In genomic region chr5:1125030-1125357, GRCh38 we compare ENCODE assay signal across 14 cellular contexts. TPM values are rescaled to one million over a fixed set of nuclear protein-coding genes. Genes with fewer than 3 reads are reported as not detected.
A peak's percentile ranks its signal among the peaks of the same experiment; 100 is the strongest.
DNase-seq lines count a peak whose midpoint lies in the region; ATAC-seq and TF ChIP-seq lines count a peak whose summit lies in the region.
"Had no signal": no experiment of that assay in that cellular context is flagged by ENCODE, and none has a peak within 500 bp of the region (broad histone marks: within the 10 kb centered on the region; RNA-seq: fewer than 3 reads in every experiment).

No MANE protein-coding gene starts in this region.

- peak; percentile 73 to 79 for ATAC-seq in left cardiac atrium
- ATAC-seq in HG03108 (IDR thresholded peaks at IDR 0.05; ENCODE audit: unreplicated experiment) = no peak
- ATAC-seq in HG02678 (IDR thresholded peaks at IDR 0.05; ENCODE audit: unreplicated experiment) = no peak
- ATAC-seq: T-helper 17 cell had no signal

- DNase-seq in GM04504 (ENCODE audit: low read depth) (peak; percentile 6), adrenal gland (peak in 4 of 7 donors; percentile 41 to 84 (median 50)), left cardiac atrium (peak; percentile 66), sigmoid colon (peak; percentile 93)
- no peak for DNase-seq in activated CD8-positive, alpha-beta memory T cell treated with anti-CD3 and anti-CD28 coated beads, Interleukin-2, amount 50 U/mL, for 48 hours
- no peak for DNase-seq in stimulated activated CD4-positive, alpha-beta T cell treated with anti-CD3 and anti-CD28 coated beads, Interleukin-4, amount 100 ng/mL, for 1 hour
- DNase-seq: activated CD4-positive, alpha-beta T cell treated with anti-CD3 and anti-CD28 coated beads, Interleukin-2, amount 50 U/mL, for 4 hours; CD8-positive, alpha-beta memory T cell; midbrain; NCI-H1092 treated with DMSO at 0.1 percent for 48 hours; small intestine; T-helper 17 cell had no signal

- H3K4me3 ChIP-seq in adrenal gland (no peak overlapping the region), sigmoid colon (no peak overlapping the region)

- H3K9me3 ChIP-seq in adrenal gland (replicated peaks in 1 of 3) (no peaks in the 10 kb centered on the region), sigmoid colon (no peaks in the 10 kb centered on the region)

- H3K27ac ChIP-seq in adrenal gland = peak overlapping the region in 2 of 5 donors; percentile 29 to 47
- H3K27ac ChIP-seq in sigmoid colon = peak overlapping the region; percentile 32 to 56 (median 50)

- no peaks in the 10 kb centered on the region for H3K27me3 ChIP-seq in adrenal gland
- no peaks in the 10 kb centered on the region for H3K27me3 ChIP-seq in sigmoid colon

- H3K36me3 ChIP-seq in adrenal gland (replicated peaks in 1 of 2) = no peaks in the 10 kb centered on the region
- H3K36me3 ChIP-seq in sigmoid colon = no peaks in the 10 kb centered on the region

- no peak for TF ChIP-seq POLR2A in adrenal gland (IDR thresholded peaks at IDR 0.05)
- TF ChIP-seq POLR2A in sigmoid colon (IDR thresholded peaks at IDR 0.05) = no peak

- 61 to 73% (median 62%) methylated on average over 6 of the region's 6 CpGs for WGBS in adrenal gland, 4 donors
- 75 to 90% methylated on average over 6 of the region's 6 CpGs for WGBS in sigmoid colon, 2 donors

- no peak for TF ChIP-seq EP300 in sigmoid colon (IDR thresholded peaks at IDR 0.05)

- TF ChIP-seq CTCF in adrenal gland (IDR thresholded peaks at IDR 0.05) (no peak), sigmoid colon (IDR thresholded peaks at IDR 0.05) (no peak)

- intact Hi-C loops in adrenal gland (cut with DNase I) (no loop called here), left cardiac atrium (cut with DNase I) (no loop called here), sigmoid colon (cut with DNase I) (no loop called here)

- H3K4me1 ChIP-seq in adrenal gland (replicated peaks in 1 of 2) (no peaks in the 10 kb centered on the region), sigmoid colon (peaks cover 0 to 12% (median 8%) of the 10 kb centered on the region in 4 donors)

RNA-seq across cellular contexts. Expression of gene SLC12A7, which starts 13.1 kb away (rescaled TPM):
- total RNA-seq in adrenal gland (10 to 100 TPM; 15.8 to 52.6 (median 30.2) TPM), left cardiac atrium (10 to 100 TPM; 53.7 to 54.1 TPM), sigmoid colon (10 to 100 TPM; 12.5 to 23.5 (median 18.4) TPM)
- polyA plus RNA-seq in adrenal gland (10 to 100 TPM in 2 of 3 donors, 1 to 10 TPM in 1; 5.5 to 25.8 (median 18.6) TPM), sigmoid colon (10 to 100 TPM in 2 of 3 donors, 1 to 10 TPM in 1; 7.2 to 54.3 (median 10.9) TPM)

Comparison
In these comparisons a context has a peak if more than half of its experiments do, and no peak if none do; other contexts are left out.
1. DNase-seq: peak in GM04504 (single experiment), adrenal gland (4 of 7), left cardiac atrium (single experiment) and sigmoid colon (single experiment); none in activated CD8-positive, alpha-beta memory T cell treated with anti-CD3 and anti-CD28 coated beads, Interleukin-2, amount 50 U/mL, for 48 hours (single experiment) and stimulated activated CD4-positive, alpha-beta T cell treated with anti-CD3 and anti-CD28 coated beads, Interleukin-4, amount 100 ng/mL, for 1 hour (single experiment).
2. ATAC-seq: peak in left cardiac atrium (2 of 2); none in HG03108 (single experiment) and HG02678 (single experiment).